Comparison of ENCODE assay signal across 15 cellular contexts in the genomic region with DNA sequence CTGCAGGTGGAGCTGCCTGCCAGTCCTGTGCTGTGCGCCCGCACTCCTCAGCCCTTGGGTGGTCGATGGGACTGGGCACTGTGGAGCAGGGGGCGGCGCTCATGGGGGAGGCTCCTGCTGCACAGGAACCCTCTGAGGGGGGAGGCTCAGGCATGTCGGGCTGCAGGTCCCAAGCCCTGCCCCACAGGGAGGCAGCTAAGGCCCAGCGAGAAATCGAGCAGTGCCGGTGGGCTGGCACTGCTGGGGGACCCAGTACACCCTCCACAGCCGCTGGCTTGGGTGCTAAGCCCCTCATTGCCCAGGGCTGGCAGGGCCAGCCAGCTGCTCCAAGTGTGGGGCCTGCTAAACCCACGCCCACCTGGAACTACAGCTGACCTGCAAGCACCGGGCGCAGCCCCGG. TPM values are rescaled to one million over a fixed set of nuclear protein-coding genes. Genes with fewer than 3 reads are reported as not detected.
"Had no signal": no experiment of that assay in that cellular context is flagged by ENCODE, and none has a peak within 500 bp of the region (broad histone marks: within the 10 kb centered on the region; RNA-seq: fewer than 3 reads in every experiment).

No MANE protein-coding gene starts in this region.

RNA-seq across cellular contexts. Expression of gene GLYATL3, which starts 16.3 kb away (rescaled TPM):
- total RNA-seq: activated B cell treated with CpG ODN at 0.5 μM for 24 hours; activated CD4-positive, alpha-beta memory T cell treated with anti-CD3 and anti-CD28 coated beads for 36 hours; activated CD4-positive, alpha-beta memory T cell treated with anti-CD3 and anti-CD28 coated beads, Interleukin-2, amount 10 ng/mL, durations not matched to agents 7 days and 5 days; activated CD4-positive, alpha-beta T cell treated with anti-CD3 and anti-CD28 coated beads for 36 hours; activated CD4-positive, alpha-beta T cell treated with anti-CD3 and anti-CD28 coated beads, Interleukin-2, amount 10 ng/mL, durations not matched to agents 24 days and 14 days; activated CD4-positive, alpha-beta T cell treated with anti-CD3 and anti-CD28 coated beads, Interleukin-2, amount 10 ng/mL, durations not matched to agents 7 days and 5 days; activated CD8-positive, alpha-beta memory T cell treated with anti-CD3 and anti-CD28 coated beads for 36 hours; activated CD8-positive, alpha-beta memory T cell treated with anti-CD3 and anti-CD28 coated beads, Interleukin-2, amount 10 ng/mL, durations not matched to agents 7 days and 5 days; activated CD8-positive, alpha-beta T cell treated with anti-CD3 and anti-CD28 coated beads for 36 hours; activated CD8-positive, alpha-beta T cell treated with anti-CD3 and anti-CD28 coated beads, Interleukin-2, amount 10 ng/mL, durations not matched to agents 7 days and 5 days; T-cell; T-helper 1 cell treated with Interleukin-12 subunit alpha and Interleukin-12 subunit beta and Interleukin-4 antibody, amounts not matched to agents 30 ng/mL and 1 ng/mL, for 36 hours; T-helper 17 cell; T-helper 2 cell treated with Interferon-gamma antibody and Interleukin-4, amounts not matched to agents 100 ng/mL and 5 ng/mL, for 36 hours; WTC11 had no signal
